ENCODE assay signal across 1 cellular context in the genomic region with DNA sequence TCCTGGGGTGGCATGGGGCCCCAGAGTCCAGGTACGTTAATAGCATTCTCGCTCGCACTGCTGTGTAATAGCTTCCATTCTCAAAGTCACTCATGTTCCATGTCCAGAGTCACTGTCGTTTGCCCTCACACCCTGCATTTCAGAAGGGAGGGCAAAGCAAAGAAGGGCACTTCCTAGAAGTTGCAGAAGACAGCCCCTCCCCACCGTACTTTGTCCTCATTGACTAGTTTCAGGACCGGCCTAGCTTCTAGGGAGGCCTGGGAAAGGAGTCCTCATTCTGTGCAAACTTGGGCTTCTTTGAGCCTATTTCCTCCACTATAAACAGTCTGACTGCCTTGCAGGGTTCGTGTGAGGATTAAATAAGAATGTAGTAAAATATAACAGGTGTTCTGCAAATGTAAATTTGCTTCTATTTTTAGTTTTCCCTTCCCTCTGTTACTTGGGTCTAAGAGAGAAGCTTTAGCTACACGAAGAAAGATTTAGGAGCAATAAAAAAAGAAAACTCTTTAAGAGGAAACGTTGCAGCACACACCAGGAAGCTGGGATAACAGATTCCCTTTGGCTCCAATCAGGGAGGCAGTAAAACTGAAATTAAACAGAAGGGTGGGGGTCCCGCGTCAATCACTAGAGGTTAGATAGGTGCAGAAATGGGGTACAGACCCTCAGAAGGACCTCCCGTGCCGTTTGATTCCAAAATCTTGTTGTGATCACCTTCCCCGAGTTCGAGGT.
TF ChIP-seq lines count a peak whose summit lies in the region.

No MANE protein-coding gene starts in this region.

TF ChIP-seq in WTC11, 78 proteins besides CTCF, POLR2A, EP300 and RAD21 (continued from another document):
- TF ChIP-seq, protein P1, sequence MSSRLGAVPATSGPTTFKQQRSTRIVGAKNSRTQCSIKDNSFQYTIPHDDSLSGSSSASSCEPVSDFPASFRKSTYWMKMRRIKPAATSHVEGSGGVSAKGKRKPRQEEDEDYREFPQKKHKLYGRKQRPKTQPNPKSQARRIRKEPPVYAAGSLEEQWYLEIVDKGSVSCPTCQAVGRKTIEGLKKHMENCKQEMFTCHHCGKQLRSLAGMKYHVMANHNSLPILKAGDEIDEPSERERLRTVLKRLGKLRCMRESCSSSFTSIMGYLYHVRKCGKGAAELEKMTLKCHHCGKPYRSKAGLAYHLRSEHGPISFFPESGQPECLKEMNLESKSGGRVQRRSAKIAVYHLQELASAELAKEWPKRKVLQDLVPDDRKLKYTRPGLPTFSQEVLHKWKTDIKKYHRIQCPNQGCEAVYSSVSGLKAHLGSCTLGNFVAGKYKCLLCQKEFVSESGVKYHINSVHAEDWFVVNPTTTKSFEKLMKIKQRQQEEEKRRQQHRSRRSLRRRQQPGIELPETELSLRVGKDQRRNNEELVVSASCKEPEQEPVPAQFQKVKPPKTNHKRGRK (CRISPR knock-in tag; IDR thresholded peaks at IDR 0.05; ENCODE audit: borderline replicate concordance) = no peak
- TF ChIP-seq, protein P2, sequence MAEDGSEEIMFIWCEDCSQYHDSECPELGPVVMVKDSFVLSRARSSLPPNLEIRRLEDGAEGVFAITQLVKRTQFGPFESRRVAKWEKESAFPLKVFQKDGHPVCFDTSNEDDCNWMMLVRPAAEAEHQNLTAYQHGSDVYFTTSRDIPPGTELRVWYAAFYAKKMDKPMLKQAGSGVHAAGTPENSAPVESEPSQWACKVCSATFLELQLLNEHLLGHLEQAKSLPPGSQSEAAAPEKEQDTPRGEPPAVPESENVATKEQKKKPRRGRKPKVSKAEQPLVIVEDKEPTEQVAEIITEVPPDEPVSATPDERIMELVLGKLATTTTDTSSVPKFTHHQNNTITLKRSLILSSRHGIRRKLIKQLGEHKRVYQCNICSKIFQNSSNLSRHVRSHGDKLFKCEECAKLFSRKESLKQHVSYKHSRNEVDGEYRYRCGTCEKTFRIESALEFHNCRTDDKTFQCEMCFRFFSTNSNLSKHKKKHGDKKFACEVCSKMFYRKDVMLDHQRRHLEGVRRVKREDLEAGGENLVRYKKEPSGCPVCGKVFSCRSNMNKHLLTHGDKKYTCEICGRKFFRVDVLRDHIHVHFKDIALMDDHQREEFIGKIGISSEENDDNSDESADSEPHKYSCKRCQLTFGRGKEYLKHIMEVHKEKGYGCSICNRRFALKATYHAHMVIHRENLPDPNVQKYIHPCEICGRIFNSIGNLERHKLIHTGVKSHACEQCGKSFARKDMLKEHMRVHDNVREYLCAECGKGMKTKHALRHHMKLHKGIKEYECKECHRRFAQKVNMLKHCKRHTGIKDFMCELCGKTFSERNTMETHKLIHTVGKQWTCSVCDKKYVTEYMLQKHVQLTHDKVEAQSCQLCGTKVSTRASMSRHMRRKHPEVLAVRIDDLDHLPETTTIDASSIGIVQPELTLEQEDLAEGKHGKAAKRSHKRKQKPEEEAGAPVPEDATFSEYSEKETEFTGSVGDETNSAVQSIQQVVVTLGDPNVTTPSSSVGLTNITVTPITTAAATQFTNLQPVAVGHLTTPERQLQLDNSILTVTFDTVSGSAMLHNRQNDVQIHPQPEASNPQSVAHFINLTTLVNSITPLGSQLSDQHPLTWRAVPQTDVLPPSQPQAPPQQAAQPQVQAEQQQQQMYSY (CRISPR knock-in tag; IDR thresholded peaks at IDR 0.05) = no peak
- TF ChIP-seq ZNF396 (CRISPR knock-in tag; IDR thresholded peaks at IDR 0.05; ENCODE audit: borderline replicate concordance) (no peak), GRHL2 (CRISPR knock-in tag; IDR thresholded peaks at IDR 0.05; ENCODE audit: insufficient replicate concordance, severe bottlenecking) (no peak), FOXK1 (CRISPR knock-in tag; IDR thresholded peaks at IDR 0.05) (no peak)
- TF ChIP-seq, protein P3, sequence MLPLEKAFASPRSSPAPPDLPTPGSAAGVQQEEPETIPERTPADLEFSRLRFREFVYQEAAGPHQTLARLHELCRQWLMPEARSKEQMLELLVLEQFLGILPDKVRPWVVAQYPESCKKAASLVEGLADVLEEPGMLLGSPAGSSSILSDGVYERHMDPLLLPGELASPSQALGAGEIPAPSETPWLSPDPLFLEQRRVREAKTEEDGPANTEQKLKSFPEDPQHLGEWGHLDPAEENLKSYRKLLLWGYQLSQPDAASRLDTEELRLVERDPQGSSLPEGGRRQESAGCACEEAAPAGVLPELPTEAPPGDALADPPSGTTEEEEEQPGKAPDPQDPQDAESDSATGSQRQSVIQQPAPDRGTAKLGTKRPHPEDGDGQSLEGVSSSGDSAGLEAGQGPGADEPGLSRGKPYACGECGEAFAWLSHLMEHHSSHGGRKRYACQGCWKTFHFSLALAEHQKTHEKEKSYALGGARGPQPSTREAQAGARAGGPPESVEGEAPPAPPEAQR (CRISPR knock-in tag; IDR thresholded peaks at IDR 0.05) = no peak
- TF ChIP-seq, protein P4, sequence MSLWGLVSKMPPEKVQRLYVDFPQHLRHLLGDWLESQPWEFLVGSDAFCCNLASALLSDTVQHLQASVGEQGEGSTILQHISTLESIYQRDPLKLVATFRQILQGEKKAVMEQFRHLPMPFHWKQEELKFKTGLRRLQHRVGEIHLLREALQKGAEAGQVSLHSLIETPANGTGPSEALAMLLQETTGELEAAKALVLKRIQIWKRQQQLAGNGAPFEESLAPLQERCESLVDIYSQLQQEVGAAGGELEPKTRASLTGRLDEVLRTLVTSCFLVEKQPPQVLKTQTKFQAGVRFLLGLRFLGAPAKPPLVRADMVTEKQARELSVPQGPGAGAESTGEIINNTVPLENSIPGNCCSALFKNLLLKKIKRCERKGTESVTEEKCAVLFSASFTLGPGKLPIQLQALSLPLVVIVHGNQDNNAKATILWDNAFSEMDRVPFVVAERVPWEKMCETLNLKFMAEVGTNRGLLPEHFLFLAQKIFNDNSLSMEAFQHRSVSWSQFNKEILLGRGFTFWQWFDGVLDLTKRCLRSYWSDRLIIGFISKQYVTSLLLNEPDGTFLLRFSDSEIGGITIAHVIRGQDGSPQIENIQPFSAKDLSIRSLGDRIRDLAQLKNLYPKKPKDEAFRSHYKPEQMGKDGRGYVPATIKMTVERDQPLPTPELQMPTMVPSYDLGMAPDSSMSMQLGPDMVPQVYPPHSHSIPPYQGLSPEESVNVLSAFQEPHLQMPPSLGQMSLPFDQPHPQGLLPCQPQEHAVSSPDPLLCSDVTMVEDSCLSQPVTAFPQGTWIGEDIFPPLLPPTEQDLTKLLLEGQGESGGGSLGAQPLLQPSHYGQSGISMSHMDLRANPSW (CRISPR knock-in tag; conservative IDR thresholded peaks at IDR 0.05; ENCODE audit: low read depth) = no peak
